In genomic region chr17:77872714-77873517, GRCh38 we compare ENCODE assay signal across 18 cellular contexts.
DNase-seq lines count a peak whose midpoint lies in the region; ATAC-seq and TF ChIP-seq lines count a peak whose summit lies in the region.
"Had no signal": no experiment of that assay in that cellular context is flagged by ENCODE, and none has a peak within 500 bp of the region (broad histone marks: within the 10 kb centered on the region; RNA-seq: fewer than 3 reads in every experiment).

No MANE protein-coding gene starts in this region.

- H3K4me3 Mint-ChIP-seq in T-helper 2 cell treated with Interferon-gamma antibody and Interleukin-4, amounts not matched to agents 5 μg/mL and 100 μg/mL, for 36 hours = peak overlapping the region; percentile 73
- peak overlapping the region; percentile 41 for H3K4me3 Mint-ChIP-seq in T-helper 17 cell
- no peak overlapping the region for H3K4me3 Mint-ChIP-seq in nephron progenitor cell

- H3K4me3 ChIP-seq in HEK293 (ENCODE audit: low read depth, low read length) = no peak overlapping the region
- H3K4me3 ChIP-seq: coronary artery had no signal

- H3K27me3 Mint-ChIP-seq in T-helper 2 cell treated with Interferon-gamma antibody and Interleukin-4, amounts not matched to agents 5 μg/mL and 100 μg/mL, for 36 hours (ENCODE audit: low read depth) = no peaks in the 10 kb centered on the region
- H3K27me3 Mint-ChIP-seq in T-helper 17 cell = no peaks in the 10 kb centered on the region
- H3K27me3 Mint-ChIP-seq in nephron progenitor cell (ENCODE audit: low read depth, poor library complexity) = peaks cover 31% of the 10 kb centered on the region

- H3K27ac ChIP-seq in HEK293 (ENCODE audit: extremely low read depth, low read depth, low read length) = no peak overlapping the region
- H3K27ac ChIP-seq: coronary artery, parathyroid adenoma, RWPE1 had no signal

- peaks cover 12% of the 10 kb centered on the region for H3K9me3 Mint-ChIP-seq in T-helper 2 cell treated with Interferon-gamma antibody and Interleukin-4, amounts not matched to agents 5 μg/mL and 100 μg/mL, for 36 hours
- H3K9me3 Mint-ChIP-seq in nephron progenitor cell = peaks cover 11% of the 10 kb centered on the region

- H3K36me3 Mint-ChIP-seq in T-helper 2 cell treated with Interferon-gamma antibody and Interleukin-4, amounts not matched to agents 5 μg/mL and 100 μg/mL, for 36 hours (ENCODE audit: low read depth) = peaks cover 18% of the 10 kb centered on the region
- H3K36me3 Mint-ChIP-seq in T-helper 17 cell (ENCODE audit: low read depth) = no peaks in the 10 kb centered on the region
- peaks cover 6% of the 10 kb centered on the region for H3K36me3 Mint-ChIP-seq in nephron progenitor cell (ENCODE audit: low read depth)

- no peaks in the 10 kb centered on the region for H3K4me1 ChIP-seq in HEK293 (ENCODE audit: control insufficient read depth, insufficient read depth, low read length)
- H3K4me1 ChIP-seq: parathyroid adenoma had no signal

- ATAC-seq in T-helper 17 cell (no peak), HG02938 (IDR thresholded peaks at IDR 0.05; ENCODE audit: unreplicated experiment) (no peak), HG03108 (IDR thresholded peaks at IDR 0.05; ENCODE audit: unreplicated experiment) (no peak)
- ATAC-seq: activated T-cell treated with anti-CD3 and anti-CD28 coated beads, Interleukin-2, amount 50 U/mL, for 72 hours had no signal

- CTCF ChIA-PET in HEK293 (lab: Yijun Ruan, JAX) = no interaction called here

- no peaks in the 10 kb centered on the region for H3K36me3 ChIP-seq in HEK293 (ENCODE audit: control insufficient read depth in 2 of 2, insufficient read depth in 1 of 2, low read length in 2 of 2)

- peaks cover 38% of the 10 kb centered on the region for H3K4me1 Mint-ChIP-seq in T-helper 2 cell treated with Interferon-gamma antibody and Interleukin-4, amounts not matched to agents 5 μg/mL and 100 μg/mL, for 36 hours (ENCODE audit: low read depth)
- H3K4me1 Mint-ChIP-seq in T-helper 17 cell (peaks cover 38% of the 10 kb centered on the region), nephron progenitor cell (peaks cover 28% of the 10 kb centered on the region)

- peak overlapping the region; percentile 55 for H3K27ac Mint-ChIP-seq in T-helper 2 cell treated with Interferon-gamma antibody and Interleukin-4, amounts not matched to agents 5 μg/mL and 100 μg/mL, for 36 hours
- peak overlapping the region; percentile 79 for H3K27ac Mint-ChIP-seq in T-helper 17 cell
- H3K27ac Mint-ChIP-seq in nephron progenitor cell = peak overlapping the region; percentile 84
- H3K27ac Mint-ChIP-seq: activated T-cell treated with anti-CD3 and anti-CD28 coated beads, Interleukin-2, amount 50 U/mL, for 72 hours had no signal

- POLR2A ChIA-PET in HEK293 (lab: Yijun Ruan, JAX) = no interaction called here

- TF ChIP-seq CTCF in HEK293 (tag by site-specific recombination; IDR thresholded peaks at IDR 0.05) (no peak), nephron progenitor cell (IDR thresholded peaks at IDR 0.05) (no peak)

- DNase-seq in T-helper 2 cell treated with Interferon-gamma antibody and Interleukin-4, amounts not matched to agents 5 μg/mL and 100 μg/mL, for 36 hours (ENCODE audit: low spot score) = no peak
- DNase-seq in T-helper 2 cell (no peak), T-helper 17 cell (no peak), nephron progenitor cell (no peak), HuH-7.5 (ENCODE audit: low spot score) (no peak)
- DNase-seq: activated T-cell treated with anti-CD3 and anti-CD28 coated beads, Interleukin-2, amount 50 U/mL, for 72 hours; erythroblast; GDM1; kidney glomerular epithelial cell; NCI-H2029 treated with DMSO at 0.1 percent for 48 hours; NCI-H774; stimulated activated CD4-positive, alpha-beta T cell treated with anti-CD3 and anti-CD28 coated beads, Interleukin-12 subunit alpha, Interleukin-12 subunit beta, amount 100 ng/mL, for 4 hours had no signal

- H3K9me3 ChIP-seq in HEK293 (ENCODE audit: control insufficient read depth, insufficient read depth, low read depth, low read length) (no peaks in the 10 kb centered on the region), T-helper 17 cell (ENCODE audit: control insufficient read depth, low read length, poor library complexity, severe bottlenecking) (no peaks in the 10 kb centered on the region)

TF ChIP-seq in HEK293, 187 proteins besides CTCF, POLR2A, EP300 and RAD21 (continues in another document):
- no peak for TF ChIP-seq ZNF664 (tag by site-specific recombination; IDR thresholded peaks at IDR 0.05)
- no peak for TF ChIP-seq PRDM6 (tag by site-specific recombination; IDR thresholded peaks at IDR 0.05)
- no peak for TF ChIP-seq ZNF530 (tag by site-specific recombination; IDR thresholded peaks at IDR 0.05; ENCODE audit: low read depth)
- TF ChIP-seq ZNF426 (tag by site-specific recombination; IDR thresholded peaks at IDR 0.05) = no peak
- TF ChIP-seq ZSCAN4 (tag by site-specific recombination; IDR thresholded peaks at IDR 0.05) = peak; percentile 100
- TF ChIP-seq SCRT2 (tag by site-specific recombination; IDR thresholded peaks at IDR 0.05) = no peak
- 0 out of 2 replicates have a peak, but pooled peaks have one; percentile 35 for TF ChIP-seq ZNF521 (tag by site-specific recombination; IDR thresholded peaks at IDR 0.05)
- TF ChIP-seq ZNF416 (tag by site-specific recombination; IDR thresholded peaks at IDR 0.05) = no peak
- no peak for TF ChIP-seq ATF2 (tag by site-specific recombination; IDR thresholded peaks at IDR 0.05; ENCODE audit: low read depth)
- TF ChIP-seq ZNF645 (tag by site-specific recombination; IDR thresholded peaks at IDR 0.05) = no peak
- peak; percentile 83; the same call in 1 of the 2 replicates for TF ChIP-seq ZNF571 (tag by site-specific recombination; IDR thresholded peaks at IDR 0.05)
- no peak for TF ChIP-seq EGR2 (tag by site-specific recombination; IDR thresholded peaks at IDR 0.05; ENCODE audit: low read depth)
- TF ChIP-seq ZNF449 (tag by site-specific recombination; IDR thresholded peaks at IDR 0.05) = no peak
- TF ChIP-seq ZNF311 (tag by site-specific recombination; IDR thresholded peaks at IDR 0.05; ENCODE audit: borderline replicate concordance) = peak; percentile 63; the same call in 1 of the 2 replicates
